Comparison of ENCODE assay signal across 12 cellular contexts in genomic region chr22:35437038-35437437, GRCh38. TPM values are rescaled to one million over a fixed set of nuclear protein-coding genes. Genes with fewer than 3 reads are reported as not detected.
DNase-seq lines count a peak whose midpoint lies in the region; ATAC-seq and TF ChIP-seq lines count a peak whose summit lies in the region.
"Had no signal": no experiment of that assay in that cellular context is flagged by ENCODE, and none has a peak within 500 bp of the region (broad histone marks: within the 10 kb centered on the region; RNA-seq: fewer than 3 reads in every experiment).

No MANE protein-coding gene starts in this region.

- CTCF ChIA-PET in CD4-positive, alpha-beta memory T cell (lab: Charles Lee; ENCODE audit: partially characterized antibody) = no interaction called here

- H3K36me3 ChIP-seq in H7 (replicated peaks; ENCODE audit: control insufficient read depth, insufficient read depth, low read length) (peaks cover 18% of the 10 kb centered on the region), adrenal gland (replicated peaks in 1 of 2) (no peaks in the 10 kb centered on the region)
- peaks cover 8% of the 10 kb centered on the region for H3K36me3 ChIP-seq in CD4-positive, alpha-beta memory T cell (ENCODE audit: insufficient read depth, low read length)

- 62 to 77% methylated on average over 1 of the region's 1 CpG; no CpG with 5 or more reads in 2 of the 4 donors for WGBS in adrenal gland, 4 donors

- H3K4me1 ChIP-seq in adrenal gland (replicated peaks in 1 of 2) = no peaks in the 10 kb centered on the region
- H3K4me1 ChIP-seq in CD4-positive, alpha-beta memory T cell (ENCODE audit: insufficient read depth, low read length) = no peaks in the 10 kb centered on the region
- H3K4me1 ChIP-seq: HAP-1 had no signal

- H3K27me3 ChIP-seq in H7 (ENCODE audit: control insufficient read depth, insufficient read depth, low read length) (no peaks in the 10 kb centered on the region), adrenal gland (no peaks in the 10 kb centered on the region)
- no peaks in the 10 kb centered on the region for H3K27me3 ChIP-seq in CD4-positive, alpha-beta memory T cell (ENCODE audit: insufficient read depth, low read length)

- H3K4me3 ChIP-seq in H7 (ENCODE audit: insufficient read depth, low read depth, low read length) = no peak overlapping the region
- no peak overlapping the region for H3K4me3 ChIP-seq in adrenal gland
- no peak overlapping the region for H3K4me3 ChIP-seq in CD4-positive, alpha-beta memory T cell (ENCODE audit: low read length in 2 of 2)
- H3K4me3 ChIP-seq: HAP-1, lung had no signal

- peak; percentile 52 to 54 for DNase-seq in activated T-cell treated with anti-CD3 and anti-CD28 coated beads, Interleukin-2, amount 50 U/mL, for 48 hours
- no peak for DNase-seq in activated T-cell treated with anti-CD3 and anti-CD28 coated beads, Interleukin-2, amount 50 U/mL, for 1 hour
- DNase-seq in H7 = peak; percentile 86
- DNase-seq in T-helper 17 cell = no peak
- no peak for DNase-seq in stimulated activated effector memory CD8-positive, alpha-beta T cell treated with anti-CD3 and anti-CD28 coated beads, Interleukin-12 subunit alpha, Interleukin-12 subunit beta, amount 100 ng/mL, for 72 hours (ENCODE audit: low spot score in 2 of 2)
- DNase-seq in globus pallidus (ENCODE audit: low spot score) = no peak
- no peak for DNase-seq in adrenal gland
- no peak for DNase-seq in CD4-positive, alpha-beta memory T cell
- DNase-seq: NCI-H187, SIG-M5 had no signal

- no peaks in the 10 kb centered on the region for H3K9me3 Mint-ChIP-seq in stimulated activated effector memory CD8-positive, alpha-beta T cell treated with anti-CD3 and anti-CD28 coated beads, Interleukin-12 subunit alpha, Interleukin-12 subunit beta, amount 100 ng/mL, for 72 hours
- H3K9me3 Mint-ChIP-seq in CD4-positive, alpha-beta memory T cell = peaks cover 0 to 13% (median 3%) of the 10 kb centered on the region in 8 donors

- H3K36me3 Mint-ChIP-seq in T-helper 17 cell (ENCODE audit: low read depth) = peaks cover 7% of the 10 kb centered on the region
- H3K36me3 Mint-ChIP-seq in stimulated activated effector memory CD8-positive, alpha-beta T cell treated with anti-CD3 and anti-CD28 coated beads, Interleukin-12 subunit alpha, Interleukin-12 subunit beta, amount 100 ng/mL, for 72 hours = peaks cover 45% of the 10 kb centered on the region
- peaks cover 10 to 30% of the 10 kb centered on the region in 2 donors for H3K36me3 Mint-ChIP-seq in CD4-positive, alpha-beta memory T cell

- H3K4me3 Mint-ChIP-seq in T-helper 17 cell = no peak overlapping the region
- H3K4me3 Mint-ChIP-seq in stimulated activated effector memory CD8-positive, alpha-beta T cell treated with anti-CD3 and anti-CD28 coated beads, Interleukin-12 subunit alpha, Interleukin-12 subunit beta, amount 100 ng/mL, for 72 hours = no peak overlapping the region
- H3K4me3 Mint-ChIP-seq in CD4-positive, alpha-beta memory T cell = no peak overlapping the region

- intact Hi-C loops in adrenal gland (cut with DNase I) = no loop called here
- intact Hi-C loops in CD4-positive, alpha-beta memory T cell (cut with micrococcal nuclease) = no loop called here

- H3K27ac ChIP-seq in adrenal gland = no peak overlapping the region
- H3K27ac ChIP-seq in CD4-positive, alpha-beta memory T cell (ENCODE audit: low read depth, low read length) = no peak overlapping the region

- no peaks in the 10 kb centered on the region for H3K4me1 Mint-ChIP-seq in T-helper 17 cell
- H3K4me1 Mint-ChIP-seq in stimulated activated effector memory CD8-positive, alpha-beta T cell treated with anti-CD3 and anti-CD28 coated beads, Interleukin-12 subunit alpha, Interleukin-12 subunit beta, amount 100 ng/mL, for 72 hours = peaks cover 6% of the 10 kb centered on the region
- no peaks in the 10 kb centered on the region for H3K4me1 Mint-ChIP-seq in CD4-positive, alpha-beta memory T cell

- peak overlapping the region; percentile 41 for H3K27ac Mint-ChIP-seq in T-helper 17 cell
- no peak overlapping the region for H3K27ac Mint-ChIP-seq in stimulated activated effector memory CD8-positive, alpha-beta T cell treated with anti-CD3 and anti-CD28 coated beads, Interleukin-12 subunit alpha, Interleukin-12 subunit beta, amount 100 ng/mL, for 72 hours
- no peak overlapping the region for H3K27ac Mint-ChIP-seq in CD4-positive, alpha-beta memory T cell

- no peak for ATAC-seq in T-helper 17 cell
- peak; percentile 44 for ATAC-seq in stimulated activated effector memory CD8-positive, alpha-beta T cell treated with anti-CD3 and anti-CD28 coated beads, Interleukin-12 subunit alpha, Interleukin-12 subunit beta, amount 100 ng/mL, for 72 hours

- H3K9me3 ChIP-seq in T-helper 17 cell (ENCODE audit: control insufficient read depth, low read length, poor library complexity, severe bottlenecking) (no peaks in the 10 kb centered on the region), adrenal gland (replicated peaks in 1 of 3) (peaks cover 0 to 7% (median 0%) of the 10 kb centered on the region in 3 donors)
- peaks cover 0 to 12% of the 10 kb centered on the region in 2 donors for H3K9me3 ChIP-seq in CD4-positive, alpha-beta memory T cell (ENCODE audit: control insufficient read depth in 1 of 2, low read length in 2 of 2)
- H3K9me3 ChIP-seq: HAP-1 had no signal

- no peak for TF ChIP-seq POLR2A in adrenal gland (IDR thresholded peaks at IDR 0.05)

- no peak for TF ChIP-seq CTCF in adrenal gland (IDR thresholded peaks at IDR 0.05)

- POLR2A ChIA-PET in CD4-positive, alpha-beta memory T cell (lab: Charles Lee; ENCODE audit: partially characterized antibody) = no interaction called here

- H3K27me3 Mint-ChIP-seq in T-helper 17 cell = no peaks in the 10 kb centered on the region
- H3K27me3 Mint-ChIP-seq in CD4-positive, alpha-beta memory T cell = no peaks in the 10 kb centered on the region

RNA-seq across cellular contexts. Expression of gene MCM5, which starts 37.1 kb away (rescaled TPM):
- total RNA-seq in H7 (2014; rRNA removed; shearing (Covaris generic)) = 266 and 322 TPM in 2 replicates
- total RNA-seq in T-helper 17 cell (10 to 100 TPM; 22.6 to 32.6 TPM), adrenal gland (10 to 100 TPM in 7 of 8 donors, 1 to 10 TPM in 1; 9.0 to 20.1 (median 16.4) TPM)
- 1 to 10 TPM; 3.9 to 9.6 (median 7.0) TPM for polyA plus RNA-seq in adrenal gland
- total RNA-seq in CD4-positive, alpha-beta memory T cell = 10 to 100 TPM; 48.5 to 58.1 TPM
- 10 to 100 TPM; 22.0 to 26.9 TPM for polyA plus RNA-seq in CD4-positive, alpha-beta memory T cell

RNA-seq across cellular contexts. Expression of gene HMOX1, which starts 56.1 kb away (rescaled TPM):
- total RNA-seq in H7 (2014; rRNA removed; shearing (Covaris generic)) = 8.3 and 20.6 TPM in 2 replicates
- total RNA-seq in T-helper 17 cell (1 to 10 TPM; 1.1 to 3.0 TPM), adrenal gland (100 to 1,000 TPM in 2 of 8 donors, 10 to 100 TPM in 6; 30.8 to 578 (median 57.4) TPM)
- 10 to 100 TPM; 15.4 to 27.6 (median 27.3) TPM for polyA plus RNA-seq in adrenal gland
- total RNA-seq in CD4-positive, alpha-beta memory T cell = 1 to 10 TPM; 7.7 to 8.3 TPM
- under 1 TPM in 1 of 2 donors, not detected in 1; 0.20 TPM for polyA plus RNA-seq in CD4-positive, alpha-beta memory T cell

Comparison
In these comparisons a context has a peak if more than half of its experiments do, and no peak if none do; other contexts are left out.
1. DNase-seq: peak in activated T-cell treated with anti-CD3 and anti-CD28 coated beads, Interleukin-2, amount 50 U/mL, for 48 hours (2 of 2) and H7 (single experiment); none in activated T-cell treated with anti-CD3 and anti-CD28 coated beads, Interleukin-2, amount 50 U/mL, for 1 hour (single experiment), T-helper 17 cell (0 of 3), stimulated activated effector memory CD8-positive, alpha-beta T cell treated with anti-CD3 and anti-CD28 coated beads, Interleukin-12 subunit alpha, Interleukin-12 subunit beta, amount 100 ng/mL, for 72 hours (0 of 2), globus pallidus (single experiment), adrenal gland (0 of 7) and CD4-positive, alpha-beta memory T cell (0 of 5).